In the genomic region with DNA sequence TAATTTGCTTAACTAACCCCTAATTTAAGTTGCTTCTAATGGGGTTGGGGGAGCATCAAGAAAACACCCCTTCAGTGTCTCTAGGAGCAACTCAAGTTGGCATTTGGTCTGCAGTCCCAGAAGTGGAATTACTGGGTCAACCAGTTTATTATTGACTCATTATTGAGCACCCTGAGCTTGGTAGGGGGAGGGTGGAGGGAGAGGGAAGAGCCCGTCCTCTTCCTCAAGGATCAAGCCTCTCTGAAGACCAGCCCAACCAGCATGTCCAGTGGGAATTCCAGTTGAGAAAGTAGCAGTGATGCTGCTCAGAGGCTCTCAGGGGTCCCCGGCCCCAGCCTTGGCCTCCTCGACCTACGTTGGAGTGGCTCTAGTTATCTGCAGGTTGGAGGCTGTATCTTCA, we compare ENCODE assay signal across 19 cellular contexts. TPM values are rescaled to one million over a fixed set of nuclear protein-coding genes. Genes with fewer than 3 reads are reported as not detected.
DNase-seq lines count a peak whose midpoint lies in the region; ATAC-seq and TF ChIP-seq lines count a peak whose summit lies in the region.
"Had no signal": no experiment of that assay in that cellular context is flagged by ENCODE, and none has a peak within 500 bp of the region (broad histone marks: within the 10 kb centered on the region; RNA-seq: fewer than 3 reads in every experiment).

No MANE protein-coding gene starts in this region.

- intact Hi-C loops in CD14-positive monocyte (cut with micrococcal nuclease) = no loop called here
- intact Hi-C loops in lower lobe of right lung (cut with DNase I) = no loop called here

- H3K27ac ChIP-seq in lower lobe of right lung = no peak overlapping the region
- no peak overlapping the region for H3K27ac ChIP-seq in hepatocyte
- H3K27ac ChIP-seq: A549, SK-N-MC had no signal

- H3K4me3 Mint-ChIP-seq in CD14-positive monocyte = no peak overlapping the region
- H3K4me3 Mint-ChIP-seq in chondrocyte (ENCODE audit: unreplicated experiment) = no peak overlapping the region
- H3K4me3 Mint-ChIP-seq: CD4-positive, CD25-positive, alpha-beta regulatory T cell had no signal

- DNase-seq in CD14-positive monocyte (ENCODE audit: low spot score) (peak; percentile 2), LNCaP clone FGC (ENCODE audit: low read depth) (peak; percentile 75), chondrocyte (ENCODE audit: low spot score) (peak; percentile 33), lower lobe of right lung (peak; percentile 37), hepatic stellate cell (ENCODE audit: low spot score) (no peak), hepatocyte (ENCODE audit: low spot score) (no peak)
- DNase-seq: CD4-positive, CD25-positive, alpha-beta regulatory T cell; DMS79 treated with DMSO at 0.1 percent for 48 hours; GDM1; NCI-H1436 treated with DMSO at 0.1 percent for 48 hours; NCI-H2081 treated with DMSO at 0.1 percent for 48 hours; NCI-H2227 treated with DMSO at 0.1 percent for 48 hours; NCI-H526 treated with DMSO at 0.1 percent for 48 hours; OCI-M1 had no signal

- H3K4me1 Mint-ChIP-seq in CD14-positive monocyte (no peaks in the 10 kb centered on the region), chondrocyte (ENCODE audit: low read depth) (no peaks in the 10 kb centered on the region)
- H3K4me1 Mint-ChIP-seq: CD4-positive, CD25-positive, alpha-beta regulatory T cell had no signal

- H3K36me3 ChIP-seq in lower lobe of right lung (no peaks in the 10 kb centered on the region), hepatocyte (replicated peaks; ENCODE audit: insufficient read depth, low read depth) (no peaks in the 10 kb centered on the region)

- no peaks in the 10 kb centered on the region for H4K20me1 ChIP-seq in hepatocyte (ENCODE audit: insufficient read depth, poor library complexity, severe bottlenecking)

- ATAC-seq in lower lobe of right lung (peak; percentile 48 to 68), GM19467 (IDR thresholded peaks at IDR 0.05; ENCODE audit: unreplicated experiment) (no peak), HG02973 (IDR thresholded peaks at IDR 0.05; ENCODE audit: unreplicated experiment) (no peak)
- ATAC-seq: A549 had no signal

- peaks cover 0 to 6% (median 2%) of the 10 kb centered on the region in 7 donors for H3K9me3 Mint-ChIP-seq in CD14-positive monocyte
- H3K9me3 Mint-ChIP-seq in chondrocyte (ENCODE audit: low read depth) = no peaks in the 10 kb centered on the region

- H3K27me3 Mint-ChIP-seq in CD14-positive monocyte (ENCODE audit: low read depth in 3 of 3) (peaks cover 7 to 31% (median 18%) of the 10 kb centered on the region in 3 donors), chondrocyte (ENCODE audit: low read depth) (peaks cover 20% of the 10 kb centered on the region)

- H3K4me3 ChIP-seq in LNCaP clone FGC (ENCODE audit: low read depth, low read length) (no peak overlapping the region), lower lobe of right lung (no peak overlapping the region), hepatocyte (no peak overlapping the region)
- H3K4me3 ChIP-seq: A549, SK-N-MC had no signal

- no peaks in the 10 kb centered on the region for H3K36me3 Mint-ChIP-seq in CD14-positive monocyte
- no peaks in the 10 kb centered on the region for H3K36me3 Mint-ChIP-seq in chondrocyte (ENCODE audit: low read depth)
- H3K36me3 Mint-ChIP-seq: CD4-positive, CD25-positive, alpha-beta regulatory T cell had no signal

- no peaks in the 10 kb centered on the region for H3K9me2 ChIP-seq in hepatocyte (replicated peaks; ENCODE audit: insufficient read depth)

- H3K9me3 ChIP-seq in lower lobe of right lung = no peaks in the 10 kb centered on the region
- no peaks in the 10 kb centered on the region for H3K9me3 ChIP-seq in hepatocyte (ENCODE audit: low read depth)
- H3K9me3 ChIP-seq: A549 had no signal

- H3K4me1 ChIP-seq in lower lobe of right lung = no peaks in the 10 kb centered on the region
- H3K4me1 ChIP-seq in hepatocyte (ENCODE audit: insufficient read depth) = no peaks in the 10 kb centered on the region
- H3K4me1 ChIP-seq: A549 had no signal

- no peaks in the 10 kb centered on the region for H3K79me2 ChIP-seq in hepatocyte

- H2AFZ ChIP-seq in hepatocyte = no peak overlapping the region

- H3K27me3 ChIP-seq in lower lobe of right lung (ENCODE audit: low read depth) (no peaks in the 10 kb centered on the region), hepatocyte (no peaks in the 10 kb centered on the region)

- TF ChIP-seq CTCF in CD14-positive monocyte (IDR thresholded peaks at IDR 0.05) (no peak), LNCaP clone FGC (IDR thresholded peaks at IDR 0.05; ENCODE audit: control insufficient read depth, extremely low read depth, insufficient read depth) (no peak), chondrocyte (IDR thresholded peaks at IDR 0.05) (no peak), lower lobe of right lung (IDR thresholded peaks at IDR 0.05) (no peak), hepatocyte (IDR thresholded peaks at IDR 0.05; ENCODE audit: poor library complexity) (no peak)

- 81% methylated on average over 4 of the region's 4 CpGs for WGBS in hepatocyte (ENCODE audit: low lambda C conversion rate, missing lambda C conversion rate)

- no peak overlapping the region for H3K27ac Mint-ChIP-seq in CD14-positive monocyte
- H3K27ac Mint-ChIP-seq in chondrocyte (ENCODE audit: unreplicated experiment) = no peak overlapping the region
- H3K27ac Mint-ChIP-seq: CD4-positive, CD25-positive, alpha-beta regulatory T cell had no signal

- no peak overlapping the region for H3K4me2 ChIP-seq in hepatocyte
- H3K4me2 ChIP-seq: A549 had no signal

RNA-seq across cellular contexts. Expression of gene PLA2G2F, which starts 2.1 kb away (rescaled TPM):
- polyA plus RNA-seq in CD14-positive monocyte (not detected), hepatocyte (not detected in 2 replicates)
- total RNA-seq in chondrocyte (not detected in 3 replicates), lower lobe of right lung (not detected), hepatocyte (not detected in 2 replicates)
- total RNA-seq: CD4-positive, CD25-positive, alpha-beta regulatory T cell; H1 had no signal
- polyA plus RNA-seq: A549; CD4-positive, CD25-positive, alpha-beta regulatory T cell; H1 had no signal

RNA-seq across cellular contexts. Expression of gene PLA2G2D, which starts 17.7 kb away (rescaled TPM):
- polyA plus RNA-seq in CD14-positive monocyte = under 1 TPM in 1 of 2 donors, not detected in 1; 0.08 TPM
- total RNA-seq in chondrocyte = not detected in 3 replicates
- 0.27 TPM for total RNA-seq in lower lobe of right lung
- total RNA-seq in hepatocyte = not detected in 2 replicates
- polyA plus RNA-seq in hepatocyte = not detected in 2 replicates
- total RNA-seq: CD4-positive, CD25-positive, alpha-beta regulatory T cell; H1 had no signal
- polyA plus RNA-seq: A549; CD4-positive, CD25-positive, alpha-beta regulatory T cell; H1 had no signal

RNA-seq across cellular contexts. Expression of gene UBXN10, which starts 48.8 kb away (rescaled TPM):
- under 1 TPM; 0.30 to 0.82 TPM for polyA plus RNA-seq in CD14-positive monocyte
- not detected in 3 replicates for total RNA-seq in chondrocyte
- total RNA-seq in lower lobe of right lung = 7.8 TPM
- total RNA-seq in hepatocyte = 0.48 and 0.63 TPM in 2 replicates
- polyA plus RNA-seq in hepatocyte = 1.1 and 1.2 TPM in 2 replicates
- polyA plus RNA-seq: A549 had no signal

RNA-seq across cellular contexts. Expression of gene PLA2G2C, which starts 49.3 kb away (rescaled TPM):
- polyA plus RNA-seq in CD14-positive monocyte = under 1 TPM in 1 of 2 donors, not detected in 1; 0.07 TPM
- not detected in 3 replicates for total RNA-seq in chondrocyte
- total RNA-seq in lower lobe of right lung = not detected
- not detected in 2 replicates for total RNA-seq in hepatocyte
- polyA plus RNA-seq in hepatocyte = not detected in 2 replicates
- total RNA-seq: CD4-positive, CD25-positive, alpha-beta regulatory T cell; H1 had no signal
- polyA plus RNA-seq: A549; CD4-positive, CD25-positive, alpha-beta regulatory T cell; H1 had no signal

Comparison
In these comparisons a context has a peak if more than half of its experiments do, and no peak if none do; other contexts are left out.
1. DNase-seq: peak in CD14-positive monocyte (single experiment), LNCaP clone FGC (single experiment), chondrocyte (single experiment) and lower lobe of right lung (single experiment); none in hepatic stellate cell (single experiment) and hepatocyte (single experiment).
2. ATAC-seq: peak in lower lobe of right lung (2 of 2); none in GM19467 (single experiment) and HG02973 (single experiment).